ENCODE assay signal across 24 cellular contexts in the genomic region with DNA sequence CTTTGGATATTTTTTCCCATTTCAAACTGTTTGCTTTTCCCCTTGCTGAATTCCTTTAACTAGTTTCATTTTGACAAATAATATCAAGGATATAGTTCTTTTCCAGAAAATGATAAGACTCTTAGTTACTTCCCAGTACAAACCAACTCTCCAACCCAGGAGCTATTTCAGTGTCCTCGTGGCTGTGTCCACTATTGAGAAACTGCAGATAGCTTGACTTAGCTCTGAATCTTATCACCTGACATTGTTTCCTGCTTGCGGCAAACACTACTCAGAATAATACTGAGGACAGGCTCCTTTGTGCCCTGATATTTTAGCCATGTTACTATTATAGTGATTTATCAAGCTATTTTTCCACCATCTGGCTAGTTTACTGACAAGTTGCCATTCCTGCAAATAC.
DNase-seq lines count a peak whose midpoint lies in the region; ATAC-seq and TF ChIP-seq lines count a peak whose summit lies in the region.
"Had no signal": no experiment of that assay in that cellular context is flagged by ENCODE, and none has a peak within 500 bp of the region (broad histone marks: within the 10 kb centered on the region; RNA-seq: fewer than 3 reads in every experiment).

No MANE protein-coding gene starts in this region.

- no peaks in the 10 kb centered on the region for H3K9me3 ChIP-seq in endodermal cell (ENCODE audit: control insufficient read depth, low read length)
- no peaks in the 10 kb centered on the region for H3K9me3 ChIP-seq in uterus
- H3K9me3 ChIP-seq: body of pancreas, Peyer's patch, SJSA1 had no signal

- H3K36me3 ChIP-seq in GM23338 (ENCODE audit: insufficient read depth) (no peaks in the 10 kb centered on the region), endodermal cell (ENCODE audit: control insufficient read depth, insufficient read depth, low read length) (peaks cover 37% of the 10 kb centered on the region), uterus (no peaks in the 10 kb centered on the region)

- POLR2A ChIA-PET in naive thymus-derived CD8-positive, alpha-beta T cell (lab: Charles Lee) = interaction anchor here (0.5 to 1.9 kb wide), 2 partner anchors 39 to 75 kb away, joined by 3 to 4 read pairs; a partner anchor contains a TSS

- H3K27ac Mint-ChIP-seq in GM23338 (peak overlapping the region; percentile 52; the same call in 1 of the 2 replicates), endodermal cell (peak overlapping the region; percentile 44)
- peak overlapping the region in 3 of 10 donors; percentile 14 to 44 (median 35) for H3K27ac Mint-ChIP-seq in naive thymus-derived CD8-positive, alpha-beta T cell
- H3K27ac Mint-ChIP-seq: activated T-cell treated with anti-CD3 and anti-CD28 coated beads, Interleukin-2, amount 50 U/mL, for 24 hours had no signal

- TF ChIP-seq CTCF in GM23338 (conservative IDR thresholded peaks at IDR 0.05; ENCODE audit: low read depth in 2 of 2) (no peak), endodermal cell (conservative IDR thresholded peaks at IDR 0.05) (no peak), uterus (IDR thresholded peaks at IDR 0.05) (no peak)

- H3K4me3 Mint-ChIP-seq in GM23338 = no peak overlapping the region
- no peak overlapping the region for H3K4me3 Mint-ChIP-seq in endodermal cell
- no peak overlapping the region for H3K4me3 Mint-ChIP-seq in naive thymus-derived CD8-positive, alpha-beta T cell
- H3K4me3 Mint-ChIP-seq: activated T-cell treated with anti-CD3 and anti-CD28 coated beads, Interleukin-2, amount 50 U/mL, for 24 hours; T-cell had no signal

- H3K4me1 Mint-ChIP-seq in GM23338 (peaks cover 62% of the 10 kb centered on the region), endodermal cell (peaks cover 82% of the 10 kb centered on the region)
- H3K4me1 Mint-ChIP-seq in naive thymus-derived CD8-positive, alpha-beta T cell = peaks cover 35 to 74% (median 58%) of the 10 kb centered on the region in 4 donors

- H3K9ac ChIP-seq in endodermal cell (ENCODE audit: extremely low read depth, low read length, poor library complexity, severe bottlenecking) = no peak overlapping the region
- H3K9ac ChIP-seq: parathyroid adenoma had no signal

- H3F3A ChIP-seq in GM23338 (replicated peaks; ENCODE audit: low read depth) = no peaks in the 10 kb centered on the region

- H3K9me2 ChIP-seq in GM23338 (ENCODE audit: insufficient read depth) = no peaks in the 10 kb centered on the region

- peaks cover 53% of the 10 kb centered on the region for H3K4me1 ChIP-seq in GM23338 (ENCODE audit: insufficient read depth)
- peaks cover 20% of the 10 kb centered on the region for H3K4me1 ChIP-seq in endodermal cell (ENCODE audit: control insufficient read depth, insufficient read depth, low read length)
- H3K4me1 ChIP-seq in uterus = peaks cover 0 to 12% of the 10 kb centered on the region in 2 donors
- H3K4me1 ChIP-seq: body of pancreas, parathyroid adenoma, Peyer's patch, SJSA1 had no signal

- no peaks in the 10 kb centered on the region for H3K9me3 Mint-ChIP-seq in GM23338
- H3K9me3 Mint-ChIP-seq in endodermal cell = no peaks in the 10 kb centered on the region
- H3K9me3 Mint-ChIP-seq in naive thymus-derived CD8-positive, alpha-beta T cell = no peaks in the 10 kb centered on the region
- H3K9me3 Mint-ChIP-seq: T-cell had no signal

- intact Hi-C loops in left ventricle myocardium superior (cut with micrococcal nuclease) = no loop called here
- intact Hi-C loops in sciatic nerve (cut with DNase I) = no loop called here
- intact Hi-C loops in uterus (cut with DNase I; ENCODE audit: low total_unique reads) = no loop called here

- H3K27me3 Mint-ChIP-seq in GM23338 (ENCODE audit: insufficient read depth, low read depth, poor library complexity) = peaks cover 4% of the 10 kb centered on the region
- H3K27me3 Mint-ChIP-seq in endodermal cell (ENCODE audit: insufficient read depth) = no peaks in the 10 kb centered on the region
- no peaks in the 10 kb centered on the region for H3K27me3 Mint-ChIP-seq in naive thymus-derived CD8-positive, alpha-beta T cell
- H3K27me3 Mint-ChIP-seq: activated T-cell treated with anti-CD3 and anti-CD28 coated beads, Interleukin-2, amount 50 U/mL, for 24 hours; T-cell had no signal

- H3K4me2 ChIP-seq in GM23338 = no peak overlapping the region

- H3K27me3 ChIP-seq in GM23338 (ENCODE audit: insufficient read depth) = no peaks in the 10 kb centered on the region
- no peaks in the 10 kb centered on the region for H3K27me3 ChIP-seq in endodermal cell (ENCODE audit: control insufficient read depth, insufficient read depth, low read length, poor library complexity, severe bottlenecking)
- no peaks in the 10 kb centered on the region for H3K27me3 ChIP-seq in uterus
- H3K27me3 ChIP-seq: body of pancreas, Peyer's patch, SJSA1 had no signal

- H3K79me2 ChIP-seq in GM23338 (replicated peaks; ENCODE audit: insufficient read depth) = peaks cover 29% of the 10 kb centered on the region
- H3K79me2 ChIP-seq: parathyroid adenoma had no signal

- DNase-seq in GM23338 (ENCODE audit: low spot score) (no peak), endodermal cell (no peak), left ventricle myocardium superior (no peak), sciatic nerve (ENCODE audit: low spot score) (no peak), uterus (no peak), NCI-H82 (lab: John Stamatoyannopoulos, UW) (no peak)
- DNase-seq in naive thymus-derived CD8-positive, alpha-beta T cell = no peak
- DNase-seq: activated CD4-positive, alpha-beta T cell treated with anti-CD3 and anti-CD28 coated beads for 4 hours; activated CD8-positive, alpha-beta memory T cell treated with anti-CD3 and anti-CD28 coated beads for 24 hours; activated T-cell treated with anti-CD3 and anti-CD28 coated beads, Interleukin-2, amount 50 U/mL, for 24 hours; body of pancreas; C1 segment of cervical spinal cord; Calu3; NCI-H1048; NCI-H1694 treated with DMSO at 0.1 percent for 48 hours; NCI-H2171 treated with DMSO at 0.1 percent for 48 hours; NCI-H524 treated with DMSO at 0.1 percent for 48 hours; Peyer's patch; T-cell; trophoblast cell had no signal

- H3K36me3 Mint-ChIP-seq in GM23338 (ENCODE audit: low read depth) (peaks cover 5% of the 10 kb centered on the region; the same call in 1 of the 3 replicates), endodermal cell (ENCODE audit: low read depth) (peaks cover 11% of the 10 kb centered on the region)
- peaks cover 4 to 41% (median 9%) of the 10 kb centered on the region in 3 donors for H3K36me3 Mint-ChIP-seq in naive thymus-derived CD8-positive, alpha-beta T cell

- no peaks in the 10 kb centered on the region for H4K20me1 ChIP-seq in GM23338 (replicated peaks; ENCODE audit: insufficient read depth)

- no peak overlapping the region for H3K27ac ChIP-seq in GM23338 (ENCODE audit: low read depth)
- no peak overlapping the region for H3K27ac ChIP-seq in endodermal cell (ENCODE audit: low read depth, low read length)
- peak overlapping the region in 1 of 2 donors; percentile 19 for H3K27ac ChIP-seq in uterus
- H3K27ac ChIP-seq: body of pancreas, parathyroid adenoma, Peyer's patch, SJSA1 had no signal

- 83 to 91% methylated on average over 1 to 2 of the region's 2 CpGs for WGBS in endodermal cell (ENCODE audit: insufficient coverage in 1 of 2, insufficient read length in 1 of 2), 2 experiments

- TF ChIP-seq POLR2A in uterus (IDR thresholded peaks at IDR 0.05) = no peak

- no peak overlapping the region for H2AFZ ChIP-seq in GM23338
- H2AFZ ChIP-seq: parathyroid adenoma had no signal

- ATAC-seq in GM23338 (no peak), left ventricle myocardium superior (peak; percentile 82), sciatic nerve (peak; percentile 41), GM18907 (IDR thresholded peaks at IDR 0.05; ENCODE audit: unreplicated experiment) (no peak)
- no peak for ATAC-seq in naive thymus-derived CD8-positive, alpha-beta T cell
- ATAC-seq: body of pancreas, HCT116, T-cell had no signal

- H3K4me3 ChIP-seq in GM23338 = no peak overlapping the region
- no peak overlapping the region for H3K4me3 ChIP-seq in endodermal cell (ENCODE audit: low read length)
- H3K4me3 ChIP-seq in uterus = no peak overlapping the region
- H3K4me3 ChIP-seq: body of pancreas, Peyer's patch, SJSA1 had no signal

TF ChIP-seq in GM23338, 12 proteins besides CTCF, POLR2A, EP300 and RAD21 (continues in another document):
- TF ChIP-seq NANOG (IDR thresholded peaks at IDR 0.05; ENCODE audit: borderline replicate concordance) = no peak
- no peak for TF ChIP-seq ZNF114 (CRISPR knock-in tag; IDR thresholded peaks at IDR 0.05)
- TF ChIP-seq POLR2AphosphoS5 (IDR thresholded peaks at IDR 0.05; ENCODE audit: low read depth) = no peak
- no peak for TF ChIP-seq ZNF331 (CRISPR knock-in tag; IDR thresholded peaks at IDR 0.05; ENCODE audit: low read depth)
- TF ChIP-seq, protein P1, sequence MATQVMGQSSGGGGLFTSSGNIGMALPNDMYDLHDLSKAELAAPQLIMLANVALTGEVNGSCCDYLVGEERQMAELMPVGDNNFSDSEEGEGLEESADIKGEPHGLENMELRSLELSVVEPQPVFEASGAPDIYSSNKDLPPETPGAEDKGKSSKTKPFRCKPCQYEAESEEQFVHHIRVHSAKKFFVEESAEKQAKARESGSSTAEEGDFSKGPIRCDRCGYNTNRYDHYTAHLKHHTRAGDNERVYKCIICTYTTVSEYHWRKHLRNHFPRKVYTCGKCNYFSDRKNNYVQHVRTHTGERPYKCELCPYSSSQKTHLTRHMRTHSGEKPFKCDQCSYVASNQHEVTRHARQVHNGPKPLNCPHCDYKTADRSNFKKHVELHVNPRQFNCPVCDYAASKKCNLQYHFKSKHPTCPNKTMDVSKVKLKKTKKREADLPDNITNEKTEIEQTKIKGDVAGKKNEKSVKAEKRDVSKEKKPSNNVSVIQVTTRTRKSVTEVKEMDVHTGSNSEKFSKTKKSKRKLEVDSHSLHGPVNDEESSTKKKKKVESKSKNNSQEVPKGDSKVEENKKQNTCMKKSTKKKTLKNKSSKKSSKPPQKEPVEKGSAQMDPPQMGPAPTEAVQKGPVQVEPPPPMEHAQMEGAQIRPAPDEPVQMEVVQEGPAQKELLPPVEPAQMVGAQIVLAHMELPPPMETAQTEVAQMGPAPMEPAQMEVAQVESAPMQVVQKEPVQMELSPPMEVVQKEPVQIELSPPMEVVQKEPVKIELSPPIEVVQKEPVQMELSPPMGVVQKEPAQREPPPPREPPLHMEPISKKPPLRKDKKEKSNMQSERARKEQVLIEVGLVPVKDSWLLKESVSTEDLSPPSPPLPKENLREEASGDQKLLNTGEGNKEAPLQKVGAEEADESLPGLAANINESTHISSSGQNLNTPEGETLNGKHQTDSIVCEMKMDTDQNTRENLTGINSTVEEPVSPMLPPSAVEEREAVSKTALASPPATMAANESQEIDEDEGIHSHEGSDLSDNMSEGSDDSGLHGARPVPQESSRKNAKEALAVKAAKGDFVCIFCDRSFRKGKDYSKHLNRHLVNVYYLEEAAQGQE (IDR thresholded peaks at IDR 0.05; ENCODE audit: unreplicated experiment) = no peak

Comparison
In these comparisons a context has a peak if more than half of its experiments do, and no peak if none do; other contexts are left out.
1. ATAC-seq: peak in left ventricle myocardium superior (single experiment) and sciatic nerve (single experiment); none in GM23338 (single experiment), GM18907 (single experiment) and naive thymus-derived CD8-positive, alpha-beta T cell (0 of 2).